ENCODE assay signal across 12 cellular contexts in the genomic region with DNA sequence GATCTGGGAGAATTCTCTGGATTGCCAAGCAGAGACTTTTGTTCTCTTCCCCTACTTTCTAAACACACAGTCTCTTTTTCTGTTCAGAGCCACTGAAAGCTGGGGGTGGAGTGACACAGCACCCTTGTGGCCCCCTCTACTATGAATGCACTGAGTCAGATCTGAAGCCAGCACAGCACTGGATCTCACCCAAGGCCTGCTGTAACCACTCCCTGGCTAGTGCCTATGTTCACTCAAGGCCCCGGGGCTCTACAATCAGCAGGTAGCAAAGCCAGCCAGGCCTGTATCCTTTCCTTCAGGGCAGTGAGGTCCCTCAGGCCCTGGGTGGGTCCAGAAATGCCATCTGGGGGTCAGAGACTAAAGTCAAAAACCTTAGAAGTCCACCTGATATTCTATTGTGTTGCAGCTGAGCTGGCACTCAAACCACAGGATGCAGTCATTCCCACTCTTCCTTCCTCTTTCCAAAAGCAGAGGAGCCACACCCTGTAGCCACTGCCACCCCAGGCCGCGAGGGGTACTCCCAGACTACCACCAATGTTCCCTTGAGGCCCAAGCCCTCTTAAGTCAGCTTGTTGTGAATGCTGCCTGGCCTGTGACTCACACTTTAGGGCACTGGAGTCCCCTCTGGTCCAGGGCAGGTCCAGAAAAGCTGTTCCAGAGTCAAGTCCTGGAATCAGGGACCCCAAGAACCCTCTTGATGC.
A peak's percentile ranks its signal among the peaks of the same experiment; 100 is the strongest.
DNase-seq lines count a peak whose midpoint lies in the region; ATAC-seq and TF ChIP-seq lines count a peak whose summit lies in the region.
"Had no signal": no experiment of that assay in that cellular context is flagged by ENCODE, and none has a peak within 500 bp of the region (broad histone marks: within the 10 kb centered on the region; RNA-seq: fewer than 3 reads in every experiment).

No MANE protein-coding gene starts in this region.

- peaks cover 55% of the 10 kb centered on the region for H3K9me3 Mint-ChIP-seq in endodermal cell

- TF ChIP-seq CTCF in left ventricle myocardium inferior (IDR thresholded peaks at IDR 0.05; ENCODE audit: borderline replicate concordance) (no peak), endodermal cell (conservative IDR thresholded peaks at IDR 0.05) (no peak), upper lobe of right lung (IDR thresholded peaks at IDR 0.05) (no peak)

- DNase-seq in right cardiac atrium (peak; percentile 37 to 55 (median 49)), left ventricle myocardium inferior (no peak), SIG-M5 treated with dmso at 0.1 percent for 504 hours (lab: John Stamatoyannopoulos, UW; ENCODE audit: unreplicated experiment) (peak; percentile 61), endodermal cell (no peak), upper lobe of right lung (no peak)
- DNase-seq: ACHN, heart right ventricle, NCI-H2081 treated with DMSO at 0.1 percent for 48 hours, ovary had no signal

- H3K4me3 Mint-ChIP-seq in endodermal cell, result no peak overlapping the region

- H3K4me3 ChIP-seq in right cardiac atrium (ENCODE audit: low read length) (no peak overlapping the region), left ventricle myocardium inferior (no peak overlapping the region), endodermal cell (ENCODE audit: low read length) (peak overlapping the region; percentile 57), upper lobe of right lung (no peak overlapping the region)
- H3K4me3 ChIP-seq: heart right ventricle, ovary had no signal

- H3K27ac ChIP-seq in right cardiac atrium (ENCODE audit: low read length) (no peak overlapping the region), left ventricle myocardium inferior (replicated peaks) (no peak overlapping the region), endodermal cell (ENCODE audit: low read depth, low read length) (no peak overlapping the region), upper lobe of right lung (no peak overlapping the region)
- H3K27ac ChIP-seq: ovary had no signal

- no peak overlapping the region for H3K9ac ChIP-seq in endodermal cell (ENCODE audit: extremely low read depth, low read length, poor library complexity, severe bottlenecking)

- peaks cover 12% of the 10 kb centered on the region for H3K4me1 Mint-ChIP-seq in endodermal cell

- H3K36me3 ChIP-seq in left ventricle myocardium inferior (no peaks in the 10 kb centered on the region), endodermal cell (ENCODE audit: control insufficient read depth, insufficient read depth, low read length) (peaks cover 5% of the 10 kb centered on the region), upper lobe of right lung (no peaks in the 10 kb centered on the region)
- H3K36me3 ChIP-seq: heart right ventricle, ovary had no signal

- ATAC-seq in right cardiac atrium (peak in 1 of 2 donors; percentile 87), upper lobe of right lung (peak; percentile 68), GM18519 (IDR thresholded peaks at IDR 0.05; ENCODE audit: low FRiP score, unreplicated experiment) (no peak), GM21447 (IDR thresholded peaks at IDR 0.05; ENCODE audit: unreplicated experiment) (no peak), HG02763 (IDR thresholded peaks at IDR 0.05; ENCODE audit: unreplicated experiment) (no peak)

- no peaks in the 10 kb centered on the region for H3K27me3 ChIP-seq in right cardiac atrium (ENCODE audit: control insufficient read depth, insufficient read depth)
- H3K27me3 ChIP-seq in left ventricle myocardium inferior (ENCODE audit: low read depth), result no peaks in the 10 kb centered on the region
- H3K27me3 ChIP-seq in endodermal cell (ENCODE audit: control insufficient read depth, insufficient read depth, low read length, poor library complexity, severe bottlenecking), result no peaks in the 10 kb centered on the region
- no peaks in the 10 kb centered on the region for H3K27me3 ChIP-seq in upper lobe of right lung
- H3K27me3 ChIP-seq: heart right ventricle, ovary had no signal

- no peaks in the 10 kb centered on the region for H3K9me3 ChIP-seq in right cardiac atrium (ENCODE audit: control insufficient read depth, low read length)
- H3K9me3 ChIP-seq in left ventricle myocardium inferior (replicated peaks), result peaks cover 17% of the 10 kb centered on the region
- H3K9me3 ChIP-seq in endodermal cell (ENCODE audit: control insufficient read depth, low read length), result peaks cover 33% of the 10 kb centered on the region
- no peaks in the 10 kb centered on the region for H3K9me3 ChIP-seq in upper lobe of right lung
- H3K9me3 ChIP-seq: ovary had no signal

- H3K27me3 Mint-ChIP-seq in endodermal cell (ENCODE audit: insufficient read depth), result no peaks in the 10 kb centered on the region

- no peaks in the 10 kb centered on the region for H3K4me1 ChIP-seq in right cardiac atrium (ENCODE audit: control insufficient read depth, insufficient read depth, low read length)
- H3K4me1 ChIP-seq in left ventricle myocardium inferior, result no peaks in the 10 kb centered on the region
- H3K4me1 ChIP-seq in endodermal cell (ENCODE audit: control insufficient read depth, insufficient read depth, low read length), result no peaks in the 10 kb centered on the region
- H3K4me1 ChIP-seq in upper lobe of right lung, result no peaks in the 10 kb centered on the region

- intact Hi-C loops in right cardiac atrium (cut with DNase I), result no loop called here
- intact Hi-C loops in left ventricle myocardium inferior (cut with micrococcal nuclease), result no loop called here
- intact Hi-C loops in upper lobe of right lung (cut with DNase I), result no loop called here

- H3K36me3 Mint-ChIP-seq in endodermal cell (ENCODE audit: low read depth), result peaks cover 20% of the 10 kb centered on the region

- no peak overlapping the region for H3K27ac Mint-ChIP-seq in endodermal cell

- 27% methylated on average over 3 of the region's 3 CpGs for WGBS in right cardiac atrium
- 50 to 57% methylated on average over 2 to 3 of the region's 3 CpGs for WGBS in endodermal cell (ENCODE audit: insufficient coverage in 1 of 2, insufficient read length in 1 of 2), 2 experiments

Comparison
In these comparisons a context has a peak if more than half of its experiments do, and no peak if none do; other contexts are left out.
1. DNase-seq: peak in right cardiac atrium (3 of 3) and SIG-M5 treated with dmso at 0.1 percent for 504 hours (single experiment); none in left ventricle myocardium inferior (single experiment), endodermal cell (single experiment) and upper lobe of right lung (single experiment).